In genomic region chr16:82947675-82948074, GRCh38 we compare ENCODE assay signal across 34 cellular contexts.
"Had no signal": no experiment of that assay in that cellular context is flagged by ENCODE, and none has a peak within 500 bp of the region (broad histone marks: within the 10 kb centered on the region; RNA-seq: fewer than 3 reads in every experiment).

No MANE protein-coding gene starts in this region.

- H3K4me3 ChIP-seq: MG63 had no signal

- H3K9me3 ChIP-seq: MG63 had no signal

- H3K27me3 ChIP-seq: MG63 had no signal

- H3K9ac ChIP-seq: KMS-11 had no signal

- DNase-seq: Karpas-422, Kasumi-1, MG63, MM.1S, MV-4-11, NCI-H1048, NCI-H1092, NCI-H1092 treated with DMSO at 0.1 percent for 48 hours, NCI-H1105, NCI-H1105 treated with DMSO at 0.1 percent for 48 hours, NCI-H1417, NCI-H1417 treated with DMSO at 0.1 percent for 48 hours, NCI-H1436 treated with DMSO at 0.1 percent for 48 hours, NCI-H146, NCI-H1694, NCI-H1694 treated with DMSO at 0.1 percent for 48 hours, NCI-H187, NCI-H187 treated with DMSO at 0.1 percent for 48 hours, NCI-H1930, NCI-H2029, NCI-H2029 treated with DMSO at 0.1 percent for 48 hours, NCI-H2081, NCI-H2081 treated with DMSO at 0.1 percent for 48 hours, NCI-H2107, NCI-H2171, NCI-H2171 treated with DMSO at 0.1 percent for 48 hours, NCI-H2227 treated with DMSO at 0.1 percent for 48 hours, NCI-H226, NCI-H345, NCI-H446, NCI-H446 treated with DMSO at 0.1 percent for 48 hours, NCI-H510A, NCI-H510A treated with DMSO at 0.1 percent for 48 hours had no signal

- H3K36me3 ChIP-seq: MG63 had no signal

- H3K4me2 ChIP-seq: KMS-11 had no signal

- H3K27ac ChIP-seq: KMS-11 had no signal
